19 cellular contexts compared by ENCODE assay signal in genomic region chr13:86082116-86082515, GRCh38.
"Had no signal": no experiment of that assay in that cellular context is flagged by ENCODE, and none has a peak within 500 bp of the region (broad histone marks: within the 10 kb centered on the region; RNA-seq: fewer than 3 reads in every experiment).

No MANE protein-coding gene starts in this region.

- H3K4me1 Mint-ChIP-seq: naive thymus-derived CD4-positive, alpha-beta T cell; nephron progenitor cell; stimulated activated memory B cell treated with anti-CD40 and anti-IgM and Interleukin-4, amounts not matched to agents 10 μg/mL and 1 μg/mL and 100 μg/mL, for 72 hours had no signal

- H3K36me3 Mint-ChIP-seq: naive thymus-derived CD4-positive, alpha-beta T cell; stimulated activated memory B cell treated with anti-CD40 and anti-IgM and Interleukin-4, amounts not matched to agents 10 μg/mL and 1 μg/mL and 100 μg/mL, for 72 hours had no signal

- H3K27ac Mint-ChIP-seq: dendritic cell treated with granulocyte-macrophage colony-stimulating factor and Interleukin-4, amounts not matched to agents 40 ng/mL and 50 ng/mL, for 4 days; naive thymus-derived CD4-positive, alpha-beta T cell; nephron progenitor cell; stimulated activated memory B cell treated with anti-CD40 and anti-IgM and Interleukin-4, amounts not matched to agents 10 μg/mL and 1 μg/mL and 100 μg/mL, for 72 hours; stimulated activated naive CD8-positive, alpha-beta T cell treated with anti-CD3 and anti-CD28 coated beads, Interleukin-15, Interleukin-2, amounts not matched to agents 100 ng/mL and 50 ng/mL, for 24 hours had no signal

- DNase-seq: esophagus squamous epithelium; foreskin keratinocyte; left colon; left ventricle myocardium superior; mesendoderm; naive thymus-derived CD4-positive, alpha-beta T cell; nephron progenitor cell; spleen; stimulated activated CD4-positive, alpha-beta T cell treated with anti-CD3 and anti-CD28 coated beads, Interleukin-15, amount 100 ng/mL, for 24 hours; stimulated activated CD4-positive, alpha-beta T cell treated with anti-CD3 and anti-CD28 coated beads, Interleukin-1b, Interleukin-23, amount 100 ng/mL, for 48 hours; stimulated activated CD4-positive, alpha-beta T cell treated with anti-CD3 and anti-CD28 coated beads, Interleukin-4, amount 100 ng/mL, for 24 hours; tibial artery; upper lobe of right lung had no signal

- H3K36me3 ChIP-seq: esophagus squamous epithelium, spleen, tibial artery, upper lobe of right lung, vagina had no signal

- H3K27me3 ChIP-seq: esophagus squamous epithelium, foreskin keratinocyte, hepatocyte, spleen, tibial artery, upper lobe of right lung, vagina had no signal

- H3K27me3 Mint-ChIP-seq: dendritic cell treated with granulocyte-macrophage colony-stimulating factor and Interleukin-4, amounts not matched to agents 40 ng/mL and 50 ng/mL, for 4 days; naive thymus-derived CD4-positive, alpha-beta T cell; stimulated activated memory B cell treated with anti-CD40 and anti-IgM and Interleukin-4, amounts not matched to agents 10 μg/mL and 1 μg/mL and 100 μg/mL, for 72 hours; stimulated activated naive CD8-positive, alpha-beta T cell treated with anti-CD3 and anti-CD28 coated beads, Interleukin-15, Interleukin-2, amounts not matched to agents 100 ng/mL and 50 ng/mL, for 24 hours had no signal

- H3K4me3 Mint-ChIP-seq: dendritic cell treated with granulocyte-macrophage colony-stimulating factor and Interleukin-4, amounts not matched to agents 40 ng/mL and 50 ng/mL, for 4 days; naive thymus-derived CD4-positive, alpha-beta T cell; nephron progenitor cell; stimulated activated memory B cell treated with anti-CD40 and anti-IgM and Interleukin-4, amounts not matched to agents 10 μg/mL and 1 μg/mL and 100 μg/mL, for 72 hours; stimulated activated naive CD8-positive, alpha-beta T cell treated with anti-CD3 and anti-CD28 coated beads, Interleukin-15, Interleukin-2, amounts not matched to agents 100 ng/mL and 50 ng/mL, for 24 hours had no signal

- H3K4me1 ChIP-seq: esophagus squamous epithelium, foreskin keratinocyte, spleen, tibial artery, upper lobe of right lung, vagina had no signal

- H3K9me3 ChIP-seq: esophagus squamous epithelium, spleen, tibial artery, upper lobe of right lung, vagina had no signal

- H3K4me3 ChIP-seq: esophagus squamous epithelium, hepatocyte, lung, spleen, tibial artery, upper lobe of right lung, vagina had no signal

- H3K27ac ChIP-seq: esophagus squamous epithelium, foreskin keratinocyte, hepatocyte, spleen, tibial artery, upper lobe of right lung, vagina had no signal

- H3K4me2 ChIP-seq: hepatocyte had no signal

- H2AFZ ChIP-seq: hepatocyte had no signal

- H3K9me3 Mint-ChIP-seq: nephron progenitor cell; stimulated activated memory B cell treated with anti-CD40 and anti-IgM and Interleukin-4, amounts not matched to agents 10 μg/mL and 1 μg/mL and 100 μg/mL, for 72 hours had no signal

- H3K79me2 ChIP-seq: hepatocyte had no signal
